ENCODE assay signal across 21 cellular contexts in the genomic region with DNA sequence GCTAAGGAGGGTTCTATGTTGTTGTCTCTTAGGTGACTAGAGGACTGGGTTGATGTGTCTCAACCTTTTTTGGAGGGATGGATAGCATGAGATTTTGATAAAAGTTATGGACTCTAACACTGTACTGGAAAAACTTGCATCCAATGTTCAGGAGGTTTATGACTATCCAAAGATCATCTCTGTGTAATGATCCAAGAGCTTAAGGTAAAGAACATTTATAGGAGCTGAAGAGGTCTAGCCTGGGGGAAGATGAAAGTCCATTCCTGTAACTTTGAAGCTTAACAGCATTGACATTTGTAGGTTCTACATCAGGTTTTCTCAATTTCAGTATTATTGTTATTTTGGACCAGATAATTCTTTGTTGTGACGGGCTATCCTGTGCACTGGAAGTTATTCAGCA.
"Had no signal": no experiment of that assay in that cellular context is flagged by ENCODE, and none has a peak within 500 bp of the region (broad histone marks: within the 10 kb centered on the region; RNA-seq: fewer than 3 reads in every experiment).

No MANE protein-coding gene starts in this region.

- H3K9me3 ChIP-seq: pancreas had no signal

- H3K27ac Mint-ChIP-seq: activated naive CD4-positive, alpha-beta T cell treated with anti-CD3 and anti-CD28 coated beads, Interleukin-2, amount 50 U/mL, for 24 hours; dendritic cell treated with granulocyte-macrophage colony-stimulating factor and Interleukin-4, amounts not matched to agents 40 ng/mL and 50 ng/mL, for 4 days; immature natural killer cell; nephron progenitor cell; stimulated activated naive B cell treated with anti-CD40 and anti-IgM and Interleukin-4, amounts not matched to agents 10 μg/mL and 1 μg/mL and 100 μg/mL, for 72 hours; WTC11 had no signal

- H3K27ac ChIP-seq: foreskin keratinocyte, pancreas had no signal

- H3K4me3 ChIP-seq: hepatocyte, pancreas, smooth muscle cell had no signal

- ATAC-seq: foreskin keratinocyte; pancreas; right cardiac atrium; stimulated activated naive B cell treated with anti-CD40 and anti-IgM and Interleukin-4, amounts not matched to agents 10 μg/mL and 1 μg/mL and 100 μg/mL, for 72 hours; WTC11 had no signal

- H3K27me3 ChIP-seq: foreskin keratinocyte, hepatocyte, pancreas had no signal

- H3K4me1 ChIP-seq: foreskin keratinocyte, pancreas had no signal

- H3K27me3 Mint-ChIP-seq: activated naive CD4-positive, alpha-beta T cell treated with anti-CD3 and anti-CD28 coated beads, Interleukin-2, amount 50 U/mL, for 24 hours; brain; dendritic cell treated with granulocyte-macrophage colony-stimulating factor and Interleukin-4, amounts not matched to agents 40 ng/mL and 50 ng/mL, for 4 days; stimulated activated naive B cell treated with anti-CD40 and anti-IgM and Interleukin-4, amounts not matched to agents 10 μg/mL and 1 μg/mL and 100 μg/mL, for 72 hours had no signal

- H3K4me1 Mint-ChIP-seq: immature natural killer cell, nephron progenitor cell, WTC11 had no signal

- DNase-seq: activated gamma-delta T cell treated with Interleukin-2 at 50 U/mL for 16 hours; activated T-cell treated with anti-CD3 and anti-CD28 coated beads, Interleukin-2, amount 50 U/mL, for 1 hour; anterior cingulate cortex; effector CD4-positive, alpha-beta T cell; foreskin keratinocyte; glutamatergic neuron; immature natural killer cell; midbrain; nephron progenitor cell; pancreas; right cardiac atrium; stimulated activated CD4-positive, alpha-beta T cell treated with anti-CD3 and anti-CD28 coated beads, Interleukin-2, amount 100 ng/mL, for 48 hours; stimulated activated CD8-positive, alpha-beta memory T cell treated with anti-CD3 and anti-CD28 coated beads, Interleukin-4, amount 100 ng/mL, for 48 hours; stimulated activated naive B cell treated with anti-CD40 and anti-IgM and Interleukin-4, amounts not matched to agents 10 μg/mL and 1 μg/mL and 100 μg/mL, for 72 hours; T-helper 1 cell had no signal

- H3K4me3 Mint-ChIP-seq: activated naive CD4-positive, alpha-beta T cell treated with anti-CD3 and anti-CD28 coated beads, Interleukin-2, amount 50 U/mL, for 24 hours; brain; dendritic cell treated with granulocyte-macrophage colony-stimulating factor and Interleukin-4, amounts not matched to agents 40 ng/mL and 50 ng/mL, for 4 days; immature natural killer cell; nephron progenitor cell; stimulated activated naive B cell treated with anti-CD40 and anti-IgM and Interleukin-4, amounts not matched to agents 10 μg/mL and 1 μg/mL and 100 μg/mL, for 72 hours; WTC11 had no signal
